ENCODE assay signal across 8 cellular contexts in genomic region chr6:6810727-6811126, GRCh38.
DNase-seq lines count a peak whose midpoint lies in the region; ATAC-seq and TF ChIP-seq lines count a peak whose summit lies in the region.

No MANE protein-coding gene starts in this region.

- H2AK5ac ChIP-seq in mesenchymal stem cell (ENCODE audit: low read length, severe bottlenecking) = no peak overlapping the region

- H3K36me3 ChIP-seq in mesenchymal stem cell (ENCODE audit: control insufficient read depth in 1 of 2, insufficient read depth in 2 of 2, low read depth in 1 of 2, low read length in 2 of 2) = no peaks in the 10 kb centered on the region

- no peak overlapping the region for H2BK120ac ChIP-seq in mesenchymal stem cell (ENCODE audit: low read depth, low read length)

- H3K9me3 Mint-ChIP-seq in CD4-positive, alpha-beta T cell = no peaks in the 10 kb centered on the region
- no peaks in the 10 kb centered on the region for H3K9me3 Mint-ChIP-seq in activated T-helper 2 cell treated with anti-CD3 and anti-CD28 coated beads, Interferon-gamma antibody, Interleukin-2, Interleukin-4, amounts not matched to agents 10 μg/mL and 5 μg/mL and 100 μg/mL, durations not matched to agents 14 hours and 24 hours and 36 hours

- no peak overlapping the region for H4K91ac ChIP-seq in mesenchymal stem cell (ENCODE audit: low read length)

- peak overlapping the region; percentile 93 for H3K4me3 Mint-ChIP-seq in CD4-positive, alpha-beta T cell
- peak overlapping the region; percentile 82 for H3K4me3 Mint-ChIP-seq in activated T-helper 2 cell treated with anti-CD3 and anti-CD28 coated beads, Interferon-gamma antibody, Interleukin-2, Interleukin-4, amounts not matched to agents 10 μg/mL and 5 μg/mL and 100 μg/mL, durations not matched to agents 14 hours and 24 hours and 36 hours (ENCODE audit: low read depth)

- DNase-seq in CD4-positive, alpha-beta T cell = no peak
- DNase-seq in activated T-helper 2 cell treated with anti-CD3 and anti-CD28 coated beads, Interferon-gamma antibody, Interleukin-2, Interleukin-4, amounts not matched to agents 10 μg/mL and 5 μg/mL and 100 μg/mL, durations not matched to agents 14 hours and 24 hours and 36 hours (ENCODE audit: low spot score) = no peak
- no peak for DNase-seq in mesenchymal stem cell
- no peak for DNase-seq in AML-193 (lab: John Stamatoyannopoulos, UW)
- no peak for DNase-seq in stimulated activated CD8-positive, alpha-beta memory T cell treated with anti-CD3 and anti-CD28 coated beads, Interleukin-4, amount 100 ng/mL, for 48 hours
- no peak for DNase-seq in HuH-7.5 (ENCODE audit: low spot score)

- intact Hi-C loops in CD4-positive, alpha-beta T cell (cut with DNase I, micrococcal nuclease) = no loop called here
- intact Hi-C loops in activated T-helper 2 cell treated with anti-CD3 and anti-CD28 coated beads, Interferon-gamma antibody, Interleukin-2, Interleukin-4, amounts not matched to agents 10 μg/mL and 5 μg/mL and 100 μg/mL, durations not matched to agents 14 hours and 24 hours and 36 hours (cut with micrococcal nuclease) = no loop called here

- H3K4ac ChIP-seq in mesenchymal stem cell (ENCODE audit: low read depth in 1 of 2, low read length in 2 of 2) = no peak overlapping the region

- no peak overlapping the region for H3K14ac ChIP-seq in mesenchymal stem cell (ENCODE audit: low read length in 2 of 2)

- peak overlapping the region; percentile 76 for H3K9ac ChIP-seq in mesenchymal stem cell (ENCODE audit: low read length)

- POLR2A ChIA-PET in CD4-positive, alpha-beta T cell (lab: Charles Lee) = no interaction called here

- H3K4me1 Mint-ChIP-seq in CD4-positive, alpha-beta T cell (ENCODE audit: low read depth) = peaks cover 22% of the 10 kb centered on the region
- H3K4me1 Mint-ChIP-seq in activated T-helper 2 cell treated with anti-CD3 and anti-CD28 coated beads, Interferon-gamma antibody, Interleukin-2, Interleukin-4, amounts not matched to agents 10 μg/mL and 5 μg/mL and 100 μg/mL, durations not matched to agents 14 hours and 24 hours and 36 hours (ENCODE audit: low read depth) = peaks cover 24% of the 10 kb centered on the region

- peak overlapping the region in 1 of 2 experiments; percentile 74 for H3K4me3 ChIP-seq in mesenchymal stem cell (ENCODE audit: insufficient read depth in 1 of 2, low read depth in 1 of 2, low read length in 2 of 2)

- no peaks in the 10 kb centered on the region for H3K79me1 ChIP-seq in mesenchymal stem cell (replicated peaks; ENCODE audit: low read length, poor library complexity, severe bottlenecking)

- no peak overlapping the region for H2BK5ac ChIP-seq in mesenchymal stem cell (ENCODE audit: low read depth, low read length, poor library complexity, severe bottlenecking)

- 83% methylated on average over 6 of the region's 6 CpGs for WGBS in mesenchymal stem cell

- peak overlapping the region in 1 of 2 experiments; percentile 79 for H3K18ac ChIP-seq in mesenchymal stem cell (ENCODE audit: low read depth in 1 of 2, low read length in 2 of 2)

- no peak for TF ChIP-seq CTCF in CD4-positive, alpha-beta T cell (IDR thresholded peaks at IDR 0.05)

- H2BK12ac ChIP-seq in mesenchymal stem cell (ENCODE audit: low read length in 2 of 2) = no peak overlapping the region

- H3K36me3 Mint-ChIP-seq in CD4-positive, alpha-beta T cell (ENCODE audit: low read depth) = no peaks in the 10 kb centered on the region
- H3K36me3 Mint-ChIP-seq in activated T-helper 2 cell treated with anti-CD3 and anti-CD28 coated beads, Interferon-gamma antibody, Interleukin-2, Interleukin-4, amounts not matched to agents 10 μg/mL and 5 μg/mL and 100 μg/mL, durations not matched to agents 14 hours and 24 hours and 36 hours (ENCODE audit: low read depth) = no peaks in the 10 kb centered on the region

- no peak overlapping the region for H3K27ac ChIP-seq in CD4-positive, alpha-beta T cell (ENCODE audit: low read depth, low read length)
- H3K27ac ChIP-seq in mesenchymal stem cell (ENCODE audit: low read length, poor library complexity, severe bottlenecking) = no peak overlapping the region

- H3K4me2 ChIP-seq in mesenchymal stem cell (ENCODE audit: low read length, poor library complexity, severe bottlenecking) = peak overlapping the region; percentile 72

- no peaks in the 10 kb centered on the region for H3K9me3 ChIP-seq in CD4-positive, alpha-beta T cell (ENCODE audit: control insufficient read depth, low read length)
- no peaks in the 10 kb centered on the region for H3K9me3 ChIP-seq in mesenchymal stem cell (ENCODE audit: control insufficient read depth, low read length)

- CTCF ChIA-PET in CD4-positive, alpha-beta T cell (lab: Charles Lee) = no interaction called here

- no peak overlapping the region for H2BK15ac ChIP-seq in mesenchymal stem cell (ENCODE audit: low read depth, poor library complexity, severe bottlenecking)

- peaks cover 6% of the 10 kb centered on the region for H3K4me1 ChIP-seq in mesenchymal stem cell (ENCODE audit: control insufficient read depth, insufficient read depth, low read depth, low read length)

- peak; percentile 18 for ATAC-seq in CD4-positive, alpha-beta T cell (ENCODE audit: poor library complexity)
- ATAC-seq in GM21619 (IDR thresholded peaks at IDR 0.05; ENCODE audit: unreplicated experiment) (peak; percentile 75), HG02763 (IDR thresholded peaks at IDR 0.05; ENCODE audit: unreplicated experiment) (no peak)

- H3K27me3 ChIP-seq in CD4-positive, alpha-beta T cell (ENCODE audit: control insufficient read depth, insufficient read depth, low read length) = no peaks in the 10 kb centered on the region
- H3K27me3 ChIP-seq in mesenchymal stem cell (ENCODE audit: control insufficient read depth in 1 of 2, insufficient read depth in 1 of 2, low read length in 2 of 2) = peaks cover 0 to under 1% of the 10 kb centered on the region in 2 experiments

- no peak overlapping the region for H3K23ac ChIP-seq in mesenchymal stem cell (ENCODE audit: low read length in 2 of 2)

- H4K8ac ChIP-seq in mesenchymal stem cell (ENCODE audit: low read length) = peak overlapping the region; percentile 27

- H2AFZ ChIP-seq in mesenchymal stem cell (ENCODE audit: low read depth, low read length) = no peak overlapping the region

- no peaks in the 10 kb centered on the region for H3K27me3 Mint-ChIP-seq in CD4-positive, alpha-beta T cell
- peaks cover 26% of the 10 kb centered on the region for H3K27me3 Mint-ChIP-seq in activated T-helper 2 cell treated with anti-CD3 and anti-CD28 coated beads, Interferon-gamma antibody, Interleukin-2, Interleukin-4, amounts not matched to agents 10 μg/mL and 5 μg/mL and 100 μg/mL, durations not matched to agents 14 hours and 24 hours and 36 hours (ENCODE audit: low read depth)

- peak overlapping the region; percentile 93 for H3K27ac Mint-ChIP-seq in CD4-positive, alpha-beta T cell
- no peak overlapping the region for H3K27ac Mint-ChIP-seq in activated T-helper 2 cell treated with anti-CD3 and anti-CD28 coated beads, Interferon-gamma antibody, Interleukin-2, Interleukin-4, amounts not matched to agents 10 μg/mL and 5 μg/mL and 100 μg/mL, durations not matched to agents 14 hours and 24 hours and 36 hours
